In the genomic region with DNA sequence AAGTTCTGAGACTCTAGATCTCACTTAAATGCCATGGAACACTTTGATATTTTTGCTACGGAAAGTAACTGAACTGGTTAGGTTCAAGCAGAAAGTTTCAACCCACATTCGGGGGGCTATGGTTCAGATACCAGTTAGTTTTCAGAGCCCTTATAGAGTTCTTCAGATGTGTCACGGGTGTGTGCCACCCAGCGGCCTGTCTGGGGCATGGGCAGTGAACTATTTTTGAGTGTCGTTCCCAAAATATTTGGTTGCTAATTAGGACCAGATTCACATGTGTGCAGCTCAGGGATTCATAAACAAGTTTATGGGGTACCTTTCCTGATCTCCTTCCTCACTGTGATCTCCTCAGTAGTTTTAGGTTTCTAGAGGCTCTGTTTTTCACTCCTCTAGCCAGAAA, we compare ENCODE assay signal across 24 cellular contexts.
DNase-seq lines count a peak whose midpoint lies in the region; FAIRE-seq and TF ChIP-seq lines count a peak whose summit lies in the region.
"Had no signal": no experiment of that assay in that cellular context is flagged by ENCODE, and none has a peak within 500 bp of the region (broad histone marks: within the 10 kb centered on the region; RNA-seq: fewer than 3 reads in every experiment).

No MANE protein-coding gene starts in this region.

- no peak overlapping the region for H3K27ac Mint-ChIP-seq in osteocyte (ENCODE audit: unreplicated experiment)
- H3K27ac Mint-ChIP-seq: activated CD4-positive, alpha-beta memory T cell treated with anti-CD3 and anti-CD28 coated beads for 36 hours; stimulated activated naive CD8-positive, alpha-beta T cell treated with anti-CD3 and anti-CD28 coated beads, Interleukin-15, amount 100 ng/mL, for 72 hours; T-helper 17 cell had no signal

- TF ChIP-seq POLR2A in prostate gland (IDR thresholded peaks at IDR 0.05): no peak

- no peaks in the 10 kb centered on the region for H3K4me1 ChIP-seq in Karpas-422 (ENCODE audit: low read length)
- no peaks in the 10 kb centered on the region for H3K4me1 ChIP-seq in prostate gland (replicated peaks)

- no peaks in the 10 kb centered on the region for H3K36me3 Mint-ChIP-seq in osteocyte (ENCODE audit: unreplicated experiment)
- H3K36me3 Mint-ChIP-seq: activated CD4-positive, alpha-beta memory T cell treated with anti-CD3 and anti-CD28 coated beads for 36 hours; CD14-positive monocyte; naive thymus-derived CD8-positive, alpha-beta T cell had no signal

- H3K36me3 ChIP-seq in Karpas-422 (ENCODE audit: insufficient read depth, low read length): no peaks in the 10 kb centered on the region
- no peaks in the 10 kb centered on the region for H3K36me3 ChIP-seq in bronchial epithelial cell (ENCODE audit: control insufficient read depth, insufficient read depth, low read length)
- no peaks in the 10 kb centered on the region for H3K36me3 ChIP-seq in prostate gland
- H3K36me3 ChIP-seq: transverse colon, WERI-Rb-1 had no signal

- DNase-seq in ELR (ENCODE audit: low read depth): peak; percentile 9
- DNase-seq in Karpas-422: peak; percentile 43
- DNase-seq in bronchial epithelial cell (ENCODE audit: low read depth): no peak
- DNase-seq in osteocyte (ENCODE audit: extremely low spot score, unreplicated experiment): no peak
- DNase-seq in NCI-H2227 (lab: John Stamatoyannopoulos, UW; ENCODE audit: unreplicated experiment): no peak
- DNase-seq in prostate gland (ENCODE audit: low spot score): no peak
- DNase-seq in stimulated activated naive CD4-positive, alpha-beta T cell (lab: John Stamatoyannopoulos, UW): no peak
- DNase-seq: activated CD4-positive, alpha-beta memory T cell treated with anti-CD3 and anti-CD28 coated beads for 36 hours; activated naive CD4-positive, alpha-beta T cell; activated T-cell treated with anti-CD3 and anti-CD28 coated beads for 4 hours; anterior cingulate cortex; effector memory CD4-positive, alpha-beta T cell; GF-D8; Kasumi-1; kidney; mesenchymal stem cell; naive thymus-derived CD8-positive, alpha-beta T cell; NCI-H1105 treated with DMSO at 0.1 percent for 48 hours; NCI-H69; stimulated activated naive CD8-positive, alpha-beta T cell treated with anti-CD3 and anti-CD28 coated beads, Interleukin-15, amount 100 ng/mL, for 72 hours; T-helper 17 cell; transverse colon; WERI-Rb-1 had no signal

- 85% methylated on average over 5 of the region's 5 CpGs for WGBS in prostate gland

- peaks cover 43% of the 10 kb centered on the region for H3K27me3 Mint-ChIP-seq in osteocyte (ENCODE audit: unreplicated experiment)

- no peaks in the 10 kb centered on the region for H3K9me3 ChIP-seq in Karpas-422 (ENCODE audit: low read length)
- no peaks in the 10 kb centered on the region for H3K9me3 ChIP-seq in prostate gland
- H3K9me3 ChIP-seq: transverse colon had no signal

- no peaks in the 10 kb centered on the region for H3K4me1 Mint-ChIP-seq in osteocyte (ENCODE audit: unreplicated experiment)
- H3K4me1 Mint-ChIP-seq: CD14-positive monocyte; naive thymus-derived CD8-positive, alpha-beta T cell; stimulated activated naive CD8-positive, alpha-beta T cell treated with anti-CD3 and anti-CD28 coated beads, Interleukin-15, amount 100 ng/mL, for 72 hours; T-helper 17 cell had no signal

- no peaks in the 10 kb centered on the region for H3K9me2 ChIP-seq in Karpas-422 (replicated peaks; ENCODE audit: insufficient read depth, low read length)

- H3K27me3 ChIP-seq in Karpas-422 (ENCODE audit: low read length) (no peaks in the 10 kb centered on the region), bronchial epithelial cell (ENCODE audit: control insufficient read depth, insufficient read depth, low read length) (no peaks in the 10 kb centered on the region), prostate gland (replicated peaks; ENCODE audit: insufficient read depth) (no peaks in the 10 kb centered on the region)
- H3K27me3 ChIP-seq: transverse colon had no signal

- no peak overlapping the region for H2AFZ ChIP-seq in Karpas-422 (ENCODE audit: low read length)

- no peaks in the 10 kb centered on the region for H3K79me2 ChIP-seq in Karpas-422 (ENCODE audit: low read length)

- H3K27ac ChIP-seq in Karpas-422 (ENCODE audit: low read length) (no peak overlapping the region), prostate gland (no peak overlapping the region)
- H3K27ac ChIP-seq: transverse colon, WERI-Rb-1 had no signal

- H3K4me2 ChIP-seq in Karpas-422 (ENCODE audit: low read depth, low read length, poor library complexity, severe bottlenecking): no peak overlapping the region

- intact Hi-C loops in prostate gland (cut with DNase I): no loop called here

- peak; percentile 23 for TF ChIP-seq CTCF in bronchial epithelial cell (IDR thresholded peaks at IDR 0.05; ENCODE audit: insufficient read depth, low read length, severe bottlenecking)
- TF ChIP-seq CTCF in osteocyte (IDR thresholded peaks at IDR 0.05): peak; percentile 40
- no peak for TF ChIP-seq CTCF in prostate gland (IDR thresholded peaks at IDR 0.05)

- H3K9ac ChIP-seq in Karpas-422 (ENCODE audit: low read length): no peak overlapping the region

- no peak for FAIRE-seq in bronchial epithelial cell (lab: Jason Lieb, UNC)
- FAIRE-seq: kidney had no signal

- H4K20me1 ChIP-seq in Karpas-422 (ENCODE audit: insufficient read depth, low read depth, low read length): no peaks in the 10 kb centered on the region

- no peaks in the 10 kb centered on the region for H3K9me3 Mint-ChIP-seq in osteocyte (ENCODE audit: unreplicated experiment)

- H3K4me3 Mint-ChIP-seq in osteocyte (ENCODE audit: unreplicated experiment): no peak overlapping the region
- H3K4me3 Mint-ChIP-seq: activated CD4-positive, alpha-beta memory T cell treated with anti-CD3 and anti-CD28 coated beads for 36 hours; CD14-positive monocyte; naive thymus-derived CD8-positive, alpha-beta T cell; stimulated activated naive CD8-positive, alpha-beta T cell treated with anti-CD3 and anti-CD28 coated beads, Interleukin-15, amount 100 ng/mL, for 72 hours; T-helper 17 cell had no signal

- H3K4me3 ChIP-seq in Karpas-422 (ENCODE audit: low read length) (no peak overlapping the region), bronchial epithelial cell (ENCODE audit: low read depth, low read length) (no peak overlapping the region), prostate gland (no peak overlapping the region)
- H3K4me3 ChIP-seq: transverse colon had no signal

Comparison
In these comparisons a context has a peak if more than half of its experiments do, and no peak if none do; other contexts are left out.
1. DNase-seq: peak in ELR (single experiment) and Karpas-422 (single experiment); none in bronchial epithelial cell (single experiment), osteocyte (single experiment), NCI-H2227 (single experiment), prostate gland (single experiment) and stimulated activated naive CD4-positive, alpha-beta T cell (0 of 6).
2. CTCF ChIP-seq: peak in bronchial epithelial cell (single experiment) and osteocyte (single experiment); none in prostate gland (0 of 4).